ENCODE assay signal across 10 cellular contexts in genomic region chr2:177754476-177754873, GRCh38.
DNase-seq lines count a peak whose midpoint lies in the region; ATAC-seq and TF ChIP-seq lines count a peak whose summit lies in the region.
"Had no signal": no experiment of that assay in that cellular context is flagged by ENCODE, and none has a peak within 500 bp of the region (broad histone marks: within the 10 kb centered on the region; RNA-seq: fewer than 3 reads in every experiment).

No MANE protein-coding gene starts in this region.

- H3K4me3 ChIP-seq in BLaER1, result no peak overlapping the region
- no peak overlapping the region for H3K4me3 ChIP-seq in adrenal gland
- no peak overlapping the region for H3K4me3 ChIP-seq in ovary
- no peak overlapping the region for H3K4me3 ChIP-seq in CD4-positive, alpha-beta memory T cell (ENCODE audit: low read length in 2 of 2)
- no peak overlapping the region for H3K4me3 ChIP-seq in BE2C (ENCODE audit: low read depth, low read length)

- peaks cover 8 to 14% of the 10 kb centered on the region in 2 donors for H3K27me3 Mint-ChIP-seq in CD4-positive, alpha-beta memory T cell

- H3K4me2 ChIP-seq in BLaER1, result peak overlapping the region; percentile 31; the same call in 1 of the 2 replicates

- H3K9me3 Mint-ChIP-seq in CD4-positive, alpha-beta memory T cell, result no peaks in the 10 kb centered on the region
- H3K9me3 Mint-ChIP-seq: neural crest cell had no signal

- H3K27ac Mint-ChIP-seq in CD4-positive, alpha-beta memory T cell, result peak overlapping the region in 1 of 7 donors; percentile 76

- H3K27me3 ChIP-seq in BLaER1 (no peaks in the 10 kb centered on the region), adrenal gland (no peaks in the 10 kb centered on the region), ovary (no peaks in the 10 kb centered on the region), BE2C (no peaks in the 10 kb centered on the region)
- no peaks in the 10 kb centered on the region for H3K27me3 ChIP-seq in CD4-positive, alpha-beta memory T cell (ENCODE audit: insufficient read depth, low read length)

- H3K4me1 Mint-ChIP-seq in CD4-positive, alpha-beta memory T cell, result peaks cover 0 to 10% (median 4%) of the 10 kb centered on the region in 4 donors

- intact Hi-C loops in adrenal gland (cut with DNase I), result loop anchor here (10.0 kb wide), 2 partner anchors 420 to 590 kb away; no protein-coding TSS in a partner anchor
- intact Hi-C loops in left ventricle myocardium superior (cut with micrococcal nuclease), result no loop called here
- intact Hi-C loops in ovary (cut with DNase I), result loop anchor here in 1 of 4 donors (10.0 kb wide), 2 partner anchors 150 to 590 kb away; no protein-coding TSS in a partner anchor
- intact Hi-C loops in CD4-positive, alpha-beta memory T cell (cut with micrococcal nuclease), result no loop called here

- POLR2A ChIA-PET in CD4-positive, alpha-beta memory T cell (lab: Charles Lee; ENCODE audit: partially characterized antibody), result no interaction called here

- H3K9me3 ChIP-seq in BLaER1 (no peaks in the 10 kb centered on the region), adrenal gland (replicated peaks in 1 of 3) (no peaks in the 10 kb centered on the region), ovary (no peaks in the 10 kb centered on the region), BE2C (no peaks in the 10 kb centered on the region)
- no peaks in the 10 kb centered on the region for H3K9me3 ChIP-seq in CD4-positive, alpha-beta memory T cell (ENCODE audit: control insufficient read depth in 1 of 2, low read length in 2 of 2)

- CTCF ChIA-PET in CD4-positive, alpha-beta memory T cell (lab: Charles Lee; ENCODE audit: partially characterized antibody), result interaction anchor here (1.0 to 6.5 kb wide), 3 partner anchors 9 to 420 kb away, joined by 4 to 47 read pairs (median 4); no protein-coding TSS in a partner anchor

- DNase-seq in adrenal gland (peak in 4 of 7 donors; percentile 13 to 59 (median 28)), left ventricle myocardium superior (no peak), ovary (peak; percentile 25 to 57 (median 39)), BE2C (no peak), hippocampal formation (lab: John Stamatoyannopoulos, UW) (no peak)
- no peak for DNase-seq in CD4-positive, alpha-beta memory T cell
- DNase-seq: stimulated activated CD4-positive, alpha-beta T cell treated with anti-CD3 and anti-CD28 coated beads, Interleukin-15, amount 100 ng/mL, for 24 hours had no signal

- no peak overlapping the region for H3K4me3 Mint-ChIP-seq in CD4-positive, alpha-beta memory T cell
- H3K4me3 Mint-ChIP-seq: neural crest cell had no signal

- H3K27ac ChIP-seq in BLaER1, result no peak overlapping the region
- H3K27ac ChIP-seq in adrenal gland, result peak overlapping the region in 4 of 5 donors; percentile 3 to 74 (median 58)
- peak overlapping the region; percentile 30 to 76 for H3K27ac ChIP-seq in ovary
- no peak overlapping the region for H3K27ac ChIP-seq in CD4-positive, alpha-beta memory T cell (ENCODE audit: low read depth, low read length)

- 16 to 35% (median 29%) methylated on average over 4 of the region's 4 CpGs for WGBS in adrenal gland, 4 donors
- 3 to 6% (median 5%) methylated on average over 4 of the region's 4 CpGs for WGBS in ovary, 3 donors

- H3K36me3 ChIP-seq in BLaER1 (no peaks in the 10 kb centered on the region), adrenal gland (replicated peaks in 1 of 2) (no peaks in the 10 kb centered on the region), ovary (no peaks in the 10 kb centered on the region), BE2C (no peaks in the 10 kb centered on the region)
- no peaks in the 10 kb centered on the region for H3K36me3 ChIP-seq in CD4-positive, alpha-beta memory T cell (ENCODE audit: insufficient read depth, low read length)

- ATAC-seq in left ventricle myocardium superior, result peak; percentile 51
- ATAC-seq in GM21381 (IDR thresholded peaks at IDR 0.05; ENCODE audit: unreplicated experiment), result no peak

- H3K36me3 Mint-ChIP-seq in CD4-positive, alpha-beta memory T cell, result no peaks in the 10 kb centered on the region

- no peak overlapping the region for H3K9ac ChIP-seq in BLaER1

- no peak for TF ChIP-seq EP300 in ovary (IDR thresholded peaks at IDR 0.05)

- TF ChIP-seq POLR2A in adrenal gland (IDR thresholded peaks at IDR 0.05) (no peak), ovary (IDR thresholded peaks at IDR 0.05) (no peak)

- peaks cover 22% of the 10 kb centered on the region for H3K4me1 ChIP-seq in BLaER1
- peaks cover 4 to 21% of the 10 kb centered on the region in 2 donors for H3K4me1 ChIP-seq in adrenal gland (replicated peaks in 1 of 2)
- peaks cover 17% of the 10 kb centered on the region for H3K4me1 ChIP-seq in ovary (ENCODE audit: insufficient read depth)
- no peaks in the 10 kb centered on the region for H3K4me1 ChIP-seq in CD4-positive, alpha-beta memory T cell (ENCODE audit: insufficient read depth, low read length)
- H3K4me1 ChIP-seq in BE2C, result peaks cover 8% of the 10 kb centered on the region

- no peaks in the 10 kb centered on the region for H4K20me1 ChIP-seq in BLaER1

- TF ChIP-seq CTCF in adrenal gland (IDR thresholded peaks at IDR 0.05), result no peak
- no peak for TF ChIP-seq CTCF in ovary (IDR thresholded peaks at IDR 0.05)
- TF ChIP-seq CTCF in BE2C (IDR thresholded peaks at IDR 0.05; ENCODE audit: low read depth, low read length), result no peak

Comparison
In these comparisons a context has a peak if more than half of its experiments do, and no peak if none do; other contexts are left out.
1. H3K27ac ChIP-seq: peak in adrenal gland (4 of 5) and ovary (2 of 2); none in BLaER1 (single experiment) and CD4-positive, alpha-beta memory T cell (single experiment).
2. DNase-seq: peak in adrenal gland (4 of 7) and ovary (5 of 5); none in left ventricle myocardium superior (single experiment), CD4-positive, alpha-beta memory T cell (0 of 5), BE2C (single experiment) and hippocampal formation (0 of 2).
3. intact Hi-C loops: an anchor here in adrenal gland (10.0 kb wide); none called in left ventricle myocardium superior and CD4-positive, alpha-beta memory T cell.